Comparison of ENCODE assay signal across 8 cellular contexts in the genomic region with DNA sequence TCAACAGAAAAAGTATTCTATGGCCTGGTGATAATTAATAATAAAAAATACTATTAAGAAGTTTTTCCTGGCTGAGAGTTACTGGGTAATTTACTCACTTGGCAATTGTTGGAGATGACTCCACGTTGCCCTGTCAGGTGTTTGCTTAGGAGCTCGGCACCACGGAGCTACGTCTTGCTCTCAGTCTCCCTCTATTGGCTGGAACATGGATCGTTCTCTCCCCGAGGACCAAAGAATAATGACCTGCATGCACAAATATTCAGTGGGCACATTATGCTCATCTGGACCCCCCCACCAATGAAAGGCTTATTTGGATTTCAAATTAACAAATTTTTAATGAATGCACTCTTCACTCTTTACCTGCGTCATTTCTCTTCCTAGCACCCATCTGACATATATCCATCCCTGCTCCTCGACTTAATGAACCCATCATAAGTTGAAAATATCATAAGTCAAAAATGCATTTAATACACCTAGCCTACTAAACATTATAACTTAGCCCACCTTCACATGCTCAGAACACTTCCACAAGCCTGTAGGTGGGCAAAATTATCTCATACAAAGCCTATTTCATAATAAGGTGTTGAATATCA.
A peak's percentile ranks its signal among the peaks of the same experiment; 100 is the strongest.
DNase-seq lines count a peak whose midpoint lies in the region; ATAC-seq and TF ChIP-seq lines count a peak whose summit lies in the region.

No MANE protein-coding gene starts in this region.

- no peaks in the 10 kb centered on the region for H3K9me3 Mint-ChIP-seq in activated B cell treated with CpG ODN at 0.5 μM for 24 hours
- H3K9me3 Mint-ChIP-seq in natural killer cell, result no peaks in the 10 kb centered on the region

- H3K27ac Mint-ChIP-seq in activated B cell treated with CpG ODN at 0.5 μM for 24 hours (no peak overlapping the region), natural killer cell (no peak overlapping the region)

- POLR2A ChIA-PET in BJ (lab: Charles Lee) (no interaction called here), activated B cell treated with CpG ODN at 0.5 μM for 24 hours (lab: Charles Lee) (interaction anchor here (1.0 to 2.4 kb wide), 9 partner anchors 47 to 97 kb away, joined by 3 to 12 read pairs (median 4); partner anchors contain the start of gene CD83)

- H3K4me3 Mint-ChIP-seq in activated B cell treated with CpG ODN at 0.5 μM for 24 hours (no peak overlapping the region), natural killer cell (no peak overlapping the region)

- H3K4me3 ChIP-seq in BJ (ENCODE audit: low read depth, low read length), result no peak overlapping the region

- TF ChIP-seq CTCF in BJ (IDR thresholded peaks at IDR 0.05; ENCODE audit: insufficient read depth, low read depth, low read length), result peak; percentile 79
- TF ChIP-seq CTCF in activated B cell treated with CpG ODN at 0.5 μM for 24 hours (IDR thresholded peaks at IDR 0.05), result peak; percentile 20
- TF ChIP-seq CTCF in natural killer cell (IDR thresholded peaks at IDR 0.05), result peak; percentile 59

- no peaks in the 10 kb centered on the region for H3K36me3 Mint-ChIP-seq in activated B cell treated with CpG ODN at 0.5 μM for 24 hours (ENCODE audit: low read depth)
- H3K36me3 Mint-ChIP-seq in natural killer cell, result no peaks in the 10 kb centered on the region

- no peaks in the 10 kb centered on the region for H3K36me3 ChIP-seq in BJ (ENCODE audit: control insufficient read depth, insufficient read depth, low read length)

- H3K4me1 Mint-ChIP-seq in activated B cell treated with CpG ODN at 0.5 μM for 24 hours (peaks cover 5% of the 10 kb centered on the region), natural killer cell (no peaks in the 10 kb centered on the region)

- DNase-seq in BJ (ENCODE audit: low read depth) (no peak), NCI-H1694 (lab: John Stamatoyannopoulos, UW) (peak; percentile 51), activated B cell treated with CpG ODN at 0.5 μM for 24 hours (no peak), ecto neural progenitor cell (ENCODE audit: low spot score) (peak; percentile 57), natural killer cell (no peak)

- H3K27me3 ChIP-seq in BJ (ENCODE audit: control insufficient read depth, insufficient read depth, low read length), result peaks cover 6% of the 10 kb centered on the region

- intact Hi-C loops in activated B cell treated with CpG ODN at 0.5 μM for 24 hours (cut with micrococcal nuclease), result loop anchor here (1.0 to 2.0 kb wide), 6 partner anchors 20 to 251 kb away; no protein-coding TSS in a partner anchor
- intact Hi-C loops in natural killer cell (cut with micrococcal nuclease), result loop anchor here (5.0 to 10.0 kb wide), 2 partner anchors 98 to 249 kb away; no protein-coding TSS in a partner anchor

- H3K27me3 Mint-ChIP-seq in activated B cell treated with CpG ODN at 0.5 μM for 24 hours, result peaks cover 3% of the 10 kb centered on the region
- peaks cover 15 to 27% of the 10 kb centered on the region in 2 donors for H3K27me3 Mint-ChIP-seq in natural killer cell (ENCODE audit: low read depth in 2 of 2)

- ATAC-seq in GM18867 (IDR thresholded peaks at IDR 0.05; ENCODE audit: unreplicated experiment) (peak; percentile 81), activated B cell treated with CpG ODN at 0.5 μM for 24 hours (ENCODE audit: low read depth) (peak; percentile 89), natural killer cell (peak; percentile 67 to 85 (median 75)), GM21423 (IDR thresholded peaks at IDR 0.05; ENCODE audit: unreplicated experiment) (no peak), GM19035 (IDR thresholded peaks at IDR 0.05; ENCODE audit: unreplicated experiment) (no peak)

- CTCF ChIA-PET in BJ (lab: Yijun Ruan, JAX) (interaction anchor here (0.6 to 10.3 kb wide), 19 partner anchors 9 to 1562 kb away, joined by 3 to 129 read pairs (median 4); no protein-coding TSS in a partner anchor), activated B cell treated with CpG ODN at 0.5 μM for 24 hours (lab: Charles Lee) (interaction anchor here (0.6 to 2.8 kb wide), 21 partner anchors 9 to 831 kb away, joined by 3 to 42 read pairs (median 5); no protein-coding TSS in a partner anchor)

Comparison
In these comparisons a context has a peak if more than half of its experiments do, and no peak if none do; other contexts are left out.
1. DNase-seq: peak in NCI-H1694 (single experiment) and ecto neural progenitor cell (single experiment); none in BJ (single experiment), activated B cell treated with CpG ODN at 0.5 μM for 24 hours (single experiment) and natural killer cell (single experiment).
2. CTCF ChIP-seq: peak in every context shown above with its lines; median percentile 79 in BJ; 59 in natural killer cell; 20 in activated B cell treated with CpG ODN at 0.5 μM for 24 hours.
3. ATAC-seq: peak in GM18867 (single experiment), activated B cell treated with CpG ODN at 0.5 μM for 24 hours (single experiment) and natural killer cell (3 of 3); none in GM21423 (single experiment) and GM19035 (single experiment).